In genomic region chr2:165874445-165875039, GRCh38 we compare ENCODE assay signal across 8 cellular contexts.
A peak's percentile ranks its signal among the peaks of the same experiment; 100 is the strongest.
DNase-seq lines count a peak whose midpoint lies in the region; ATAC-seq and TF ChIP-seq lines count a peak whose summit lies in the region.

No MANE protein-coding gene starts in this region.

- H3K9me3 Mint-ChIP-seq in natural killer cell treated with Interleukin-12 subunit alpha and Interleukin-12 subunit beta and Interleukin-15 and Interleukin-18, amount 100 ng/mL, for 72 hours: no peaks in the 10 kb centered on the region

- peak; percentile 84 for TF ChIP-seq CTCF in C4-2B (conservative IDR thresholded peaks at IDR 0.05)

- TF ChIP-seq POLR2A in erythroblast (IDR thresholded peaks at IDR 0.05; ENCODE audit: low read length): no peak

- peaks cover 16 to 28% of the 10 kb centered on the region in 2 donors for H3K4me1 Mint-ChIP-seq in natural killer cell treated with Interleukin-12 subunit alpha and Interleukin-12 subunit beta and Interleukin-15 and Interleukin-18, amount 100 ng/mL, for 72 hours (ENCODE audit: low read depth in 2 of 2)

- DNase-seq in NCI-H1436 (lab: John Stamatoyannopoulos, UW) (peak; percentile 59), SKM-1 treated with dmso at 0.1 percent for 144 hours (lab: John Stamatoyannopoulos, UW; ENCODE audit: unreplicated experiment) (peak; percentile 73), erythroblast (lab: John Stamatoyannopoulos, UW) (peak; percentile 42 to 50)
- DNase-seq in natural killer cell treated with Interleukin-12 subunit alpha and Interleukin-12 subunit beta and Interleukin-15 and Interleukin-18, amount 100 ng/mL, for 72 hours (ENCODE audit: low spot score): no peak
- DNase-seq in stimulated activated CD4-positive, alpha-beta T cell treated with anti-CD3 and anti-CD28 coated beads, Interleukin-15, amount 100 ng/mL, for 24 hours: no peak

- H3K27me3 Mint-ChIP-seq in natural killer cell treated with Interleukin-12 subunit alpha and Interleukin-12 subunit beta and Interleukin-15 and Interleukin-18, amount 100 ng/mL, for 72 hours: no peaks in the 10 kb centered on the region

- peak overlapping the region in 1 of 2 donors; percentile 78 for H3K27ac Mint-ChIP-seq in natural killer cell treated with Interleukin-12 subunit alpha and Interleukin-12 subunit beta and Interleukin-15 and Interleukin-18, amount 100 ng/mL, for 72 hours

- H3K27ac ChIP-seq in C4-2B: no peak overlapping the region

- ATAC-seq in GM18858 (IDR thresholded peaks at IDR 0.05; ENCODE audit: unreplicated experiment): peak; percentile 92
- ATAC-seq in HG02943 (IDR thresholded peaks at IDR 0.05; ENCODE audit: low read depth, unreplicated experiment): peak; percentile 98
- peak; percentile 66 to 73 for ATAC-seq in natural killer cell treated with Interleukin-12 subunit alpha and Interleukin-12 subunit beta and Interleukin-15 and Interleukin-18, amount 100 ng/mL, for 72 hours

- H3K4me3 Mint-ChIP-seq in natural killer cell treated with Interleukin-12 subunit alpha and Interleukin-12 subunit beta and Interleukin-15 and Interleukin-18, amount 100 ng/mL, for 72 hours: no peak overlapping the region

- H3K36me3 Mint-ChIP-seq in natural killer cell treated with Interleukin-12 subunit alpha and Interleukin-12 subunit beta and Interleukin-15 and Interleukin-18, amount 100 ng/mL, for 72 hours: no peaks in the 10 kb centered on the region

Comparison
In these comparisons a context has a peak if more than half of its experiments do, and no peak if none do; other contexts are left out.
1. DNase-seq: peak in NCI-H1436 (single experiment), SKM-1 treated with dmso at 0.1 percent for 144 hours (single experiment) and erythroblast (2 of 2); none in natural killer cell treated with Interleukin-12 subunit alpha and Interleukin-12 subunit beta and Interleukin-15 and Interleukin-18, amount 100 ng/mL, for 72 hours (single experiment) and stimulated activated CD4-positive, alpha-beta T cell treated with anti-CD3 and anti-CD28 coated beads, Interleukin-15, amount 100 ng/mL, for 24 hours (single experiment).
2. Peak in every context shown above with its lines, with median percentiles within 50 percentile points of each other: ATAC-seq.